ENCODE assay signal across 16 cellular contexts in the genomic region with DNA sequence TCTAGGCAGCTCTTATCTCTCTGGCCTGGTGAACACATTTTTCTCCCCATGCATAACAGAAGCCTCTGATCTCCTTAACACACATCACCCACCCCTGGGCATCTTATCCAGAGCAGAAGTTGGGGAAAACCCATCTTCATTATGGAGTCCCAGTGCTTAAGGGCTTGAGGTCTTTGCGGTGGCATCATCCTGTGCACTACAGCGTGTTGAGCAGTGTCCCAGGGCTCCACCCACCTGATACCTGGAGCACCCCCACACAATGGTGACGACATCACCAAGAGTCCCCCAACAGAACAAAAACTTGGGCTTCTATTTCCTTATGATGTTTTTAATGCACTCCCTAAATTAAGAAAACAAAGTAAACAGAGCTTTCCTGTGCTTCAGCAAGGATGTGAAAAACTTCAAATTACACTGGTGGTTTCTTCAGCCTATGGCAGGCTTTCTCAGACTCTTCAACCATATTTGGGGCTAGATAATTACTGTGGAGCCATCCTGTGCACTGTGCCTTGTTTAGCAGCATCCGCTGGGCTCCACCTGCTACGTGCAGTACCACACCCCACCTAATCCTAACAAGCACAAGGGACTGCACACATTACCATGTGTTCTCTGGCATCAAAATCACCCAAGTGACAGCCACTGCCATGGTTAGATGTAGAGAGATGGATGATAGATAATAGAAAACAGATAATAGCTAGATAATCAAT.
DNase-seq lines count a peak whose midpoint lies in the region; ATAC-seq and TF ChIP-seq lines count a peak whose summit lies in the region.
"Had no signal": no experiment of that assay in that cellular context is flagged by ENCODE, and none has a peak within 500 bp of the region (broad histone marks: within the 10 kb centered on the region; RNA-seq: fewer than 3 reads in every experiment).

No MANE protein-coding gene starts in this region.

- H3K27ac Mint-ChIP-seq in CD8-positive, alpha-beta T cell, result no peak overlapping the region
- no peak overlapping the region for H3K27ac Mint-ChIP-seq in activated naive CD8-positive, alpha-beta T cell treated with anti-CD3 and anti-CD28 coated beads, Interleukin-2, amount 50 U/mL, for 24 hours
- H3K27ac Mint-ChIP-seq: CD4-positive, alpha-beta memory T cell; HFFc6 had no signal

- POLR2A ChIA-PET in CD8-positive, alpha-beta T cell (lab: Charles Lee), result no interaction called here

- H3K9me3 ChIP-seq in CD8-positive, alpha-beta T cell (ENCODE audit: low read length), result no peaks in the 10 kb centered on the region
- H3K9me3 ChIP-seq: Caco-2, HAP-1 had no signal

- H3K36me3 ChIP-seq in CD8-positive, alpha-beta T cell (ENCODE audit: insufficient read depth, low read length), result no peaks in the 10 kb centered on the region
- no peaks in the 10 kb centered on the region for H3K36me3 ChIP-seq in brain microvascular endothelial cell (replicated peaks)
- H3K36me3 ChIP-seq: HAP-1 had no signal

- TF ChIP-seq CTCF in CD8-positive, alpha-beta T cell (IDR thresholded peaks at IDR 0.05), result no peak
- no peak for TF ChIP-seq CTCF in brain microvascular endothelial cell (IDR thresholded peaks at IDR 0.05; ENCODE audit: low read depth, low read length, missing control alignments)

- ATAC-seq in CD8-positive, alpha-beta T cell, result peak; percentile 74
- peak; percentile 40 for ATAC-seq in activated naive CD8-positive, alpha-beta T cell treated with anti-CD3 and anti-CD28 coated beads, Interleukin-2, amount 50 U/mL, for 24 hours

- no peak overlapping the region for H3K27ac ChIP-seq in CD8-positive, alpha-beta T cell (ENCODE audit: low read depth, low read length)
- no peak overlapping the region for H3K27ac ChIP-seq in brain microvascular endothelial cell

- H3K27me3 Mint-ChIP-seq in CD8-positive, alpha-beta T cell (ENCODE audit: low read depth), result peaks cover 3% of the 10 kb centered on the region
- H3K27me3 Mint-ChIP-seq in activated naive CD8-positive, alpha-beta T cell treated with anti-CD3 and anti-CD28 coated beads, Interleukin-2, amount 50 U/mL, for 24 hours, result peaks cover 4% of the 10 kb centered on the region

- no peaks in the 10 kb centered on the region for H3K36me3 Mint-ChIP-seq in CD8-positive, alpha-beta T cell
- no peaks in the 10 kb centered on the region for H3K36me3 Mint-ChIP-seq in activated naive CD8-positive, alpha-beta T cell treated with anti-CD3 and anti-CD28 coated beads, Interleukin-2, amount 50 U/mL, for 24 hours (ENCODE audit: low read depth)
- H3K36me3 Mint-ChIP-seq: CD4-positive, alpha-beta memory T cell had no signal

- H3K4me3 Mint-ChIP-seq in CD8-positive, alpha-beta T cell, result peak overlapping the region; percentile 1
- H3K4me3 Mint-ChIP-seq in activated naive CD8-positive, alpha-beta T cell treated with anti-CD3 and anti-CD28 coated beads, Interleukin-2, amount 50 U/mL, for 24 hours, result no peak overlapping the region
- H3K4me3 Mint-ChIP-seq: CD4-positive, alpha-beta memory T cell; HFFc6 had no signal

- no peaks in the 10 kb centered on the region for H3K9me3 Mint-ChIP-seq in CD8-positive, alpha-beta T cell
- no peaks in the 10 kb centered on the region for H3K9me3 Mint-ChIP-seq in activated naive CD8-positive, alpha-beta T cell treated with anti-CD3 and anti-CD28 coated beads, Interleukin-2, amount 50 U/mL, for 24 hours
- H3K9me3 Mint-ChIP-seq: CD4-positive, alpha-beta memory T cell; HFFc6 had no signal

- no peak overlapping the region for H3K4me3 ChIP-seq in CD8-positive, alpha-beta T cell (ENCODE audit: low read depth, low read length)
- no peak overlapping the region for H3K4me3 ChIP-seq in brain microvascular endothelial cell (ENCODE audit: low read depth, low read length)
- H3K4me3 ChIP-seq: HAP-1 had no signal

- CTCF ChIA-PET in CD8-positive, alpha-beta T cell (lab: Charles Lee), result no interaction called here

- no peaks in the 10 kb centered on the region for H3K4me1 ChIP-seq in CD8-positive, alpha-beta T cell (ENCODE audit: insufficient read depth, low read length)
- H3K4me1 ChIP-seq: Caco-2, HAP-1 had no signal

- peaks cover 6% of the 10 kb centered on the region for H3K4me1 Mint-ChIP-seq in CD8-positive, alpha-beta T cell (ENCODE audit: low read depth)
- peaks cover 4% of the 10 kb centered on the region for H3K4me1 Mint-ChIP-seq in activated naive CD8-positive, alpha-beta T cell treated with anti-CD3 and anti-CD28 coated beads, Interleukin-2, amount 50 U/mL, for 24 hours
- H3K4me1 Mint-ChIP-seq: CD4-positive, alpha-beta memory T cell had no signal

- DNase-seq in CD8-positive, alpha-beta T cell, result peak in 1 of 7 experiments; percentile 42
- DNase-seq in HUDEP-2 (lab: John Stamatoyannopoulos, UW; ENCODE audit: unreplicated experiment in 76 of 76) (peak in 47 of 76 experiments; percentile 0 to 72 (median 12)), erythroblast (lab: John Stamatoyannopoulos, UW) (peak; percentile 61 to 85), NCI-H2107 (lab: John Stamatoyannopoulos, UW) (no peak), brain microvascular endothelial cell (no peak), KG1 (lab: John Stamatoyannopoulos, UW) (no peak)
- peak; percentile 4 for DNase-seq in activated naive CD8-positive, alpha-beta T cell treated with anti-CD3 and anti-CD28 coated beads, Interleukin-2, amount 50 U/mL, for 24 hours
- no peak for DNase-seq in activated CD4-positive, alpha-beta T cell treated with anti-CD3 and anti-CD28 coated beads, Interleukin-2, amount 50 U/mL, for 4 hours
- DNase-seq: C1 segment of cervical spinal cord; Caco-2; CD4-positive, alpha-beta memory T cell; DMS153; DND-41; GOT3; HFFc6 had no signal

- in situ Hi-C loops in brain microvascular endothelial cell (cut with HindIII; ENCODE audit: low pct_ligation_motif_present, low sequenced_read_pairs), result no loop called here

- no peak for TF ChIP-seq POLR2A in erythroblast (IDR thresholded peaks at IDR 0.05; ENCODE audit: low read length)

- intact Hi-C loops in CD8-positive, alpha-beta T cell (cut with DNase I, micrococcal nuclease), result no loop called here

- no peaks in the 10 kb centered on the region for H3K27me3 ChIP-seq in CD8-positive, alpha-beta T cell (ENCODE audit: insufficient read depth, low read length)
- no peaks in the 10 kb centered on the region for H3K27me3 ChIP-seq in brain microvascular endothelial cell (replicated peaks)

Comparison
In these comparisons a context has a peak if more than half of its experiments do, and no peak if none do; other contexts are left out.
1. DNase-seq: peak in HUDEP-2 (47 of 76), activated naive CD8-positive, alpha-beta T cell treated with anti-CD3 and anti-CD28 coated beads, Interleukin-2, amount 50 U/mL, for 24 hours (single experiment) and erythroblast (2 of 2); none in NCI-H2107 (single experiment), activated CD4-positive, alpha-beta T cell treated with anti-CD3 and anti-CD28 coated beads, Interleukin-2, amount 50 U/mL, for 4 hours (0 of 2), brain microvascular endothelial cell (single experiment) and KG1 (single experiment).